22 cellular contexts compared by ENCODE assay signal in genomic region chr2:205017912-205018311, GRCh38.
DNase-seq lines count a peak whose midpoint lies in the region; ATAC-seq, FAIRE-seq and TF ChIP-seq lines count a peak whose summit lies in the region.
"Had no signal": no experiment of that assay in that cellular context is flagged by ENCODE, and none has a peak within 500 bp of the region (broad histone marks: within the 10 kb centered on the region; RNA-seq: fewer than 3 reads in every experiment).

No MANE protein-coding gene starts in this region.

- no peaks in the 10 kb centered on the region for H3K4me1 ChIP-seq in mammary epithelial cell (ENCODE audit: insufficient read depth, low read length)
- H3K4me1 ChIP-seq: BLaER1 had no signal

- CTCF ChIA-PET in mammary epithelial cell (lab: Charles Lee; ENCODE audit: low non-redundant PET), result no interaction called here

- no peak overlapping the region for H2AFZ ChIP-seq in mammary epithelial cell (ENCODE audit: low read depth, low read length)
- H2AFZ ChIP-seq: GM23338 had no signal

- H3K27ac ChIP-seq in substantia nigra (ENCODE audit: low read depth, low read length, poor library complexity, severe bottlenecking) (peak overlapping the region; percentile 85), mammary epithelial cell (ENCODE audit: insufficient read depth, low read depth, low read length) (no peak overlapping the region)
- H3K27ac ChIP-seq: 22Rv1, BLaER1, C4-2B had no signal

- no peak overlapping the region for H3K4me3 ChIP-seq in mammary epithelial cell (replicated peaks in 1 of 3; ENCODE audit: insufficient read depth in 1 of 3, low read depth in 2 of 3, low read length in 3 of 3)
- H3K4me3 ChIP-seq: BLaER1, GM23338 had no signal

- H3K27me3 ChIP-seq in mammary epithelial cell (ENCODE audit: insufficient read depth, low read length), result no peaks in the 10 kb centered on the region
- H3K27me3 ChIP-seq: BLaER1 had no signal

- H4K20me1 ChIP-seq in mammary epithelial cell (ENCODE audit: insufficient read depth, low read length), result no peaks in the 10 kb centered on the region
- H4K20me1 ChIP-seq: BLaER1 had no signal

- BruUV-seq in mammary epithelial cell (replicated peaks; lab: Mats Ljungman, UMichigan), result no TSS peak

- TF ChIP-seq CTCF in omental fat pad (IDR thresholded peaks at IDR 0.05) (no peak), mammary epithelial cell (conservative IDR thresholded peaks at IDR 0.05 in 1 of 2, IDR thresholded peaks at IDR 0.05 in 1 of 2; ENCODE audit: extremely low read depth in 1 of 2, insufficient read depth in 1 of 2, low read depth in 1 of 2, low read length in 2 of 2) (no peak)

- H3K9ac ChIP-seq in mammary epithelial cell (ENCODE audit: insufficient read depth, low read length), result no peak overlapping the region
- H3K9ac ChIP-seq: BLaER1 had no signal

- H3K4me2 ChIP-seq in mammary epithelial cell (ENCODE audit: insufficient read depth, low read depth, low read length), result no peak overlapping the region
- H3K4me2 ChIP-seq: BLaER1, GM23338 had no signal

- FAIRE-seq in colon (lab: Jason Lieb, UNC), result peak; percentile 71
- FAIRE-seq: A204.1, D721Med, G401.6, GM12892 had no signal

- H3K9me3 ChIP-seq in mammary epithelial cell (replicated peaks; ENCODE audit: insufficient read depth, low read length), result no peaks in the 10 kb centered on the region
- H3K9me3 ChIP-seq: BLaER1 had no signal

- WGBS in mammary epithelial cell (ENCODE audit: low coverage, missing lambda C conversion rate), result 89% methylated on average over 1 of the region's 1 CpG

- dilution Hi-C loops in mammary epithelial cell (cut with HindIII; ENCODE audit: low sequenced_read_pairs), result no loop called here

- H3K36me3 ChIP-seq in mammary epithelial cell (ENCODE audit: insufficient read depth, low read length), result no peaks in the 10 kb centered on the region
- H3K36me3 ChIP-seq: BLaER1 had no signal

- ATAC-seq in left colon, result peak; percentile 96
- ATAC-seq in omental fat pad (ENCODE audit: low FRiP score), result no peak
- ATAC-seq: GM23338, HCT116 had no signal

- peak; percentile 64 for DNase-seq in DMS53 (lab: John Stamatoyannopoulos, UW)
- DNase-seq in DMS53 treated with DMSO at 0.1 percent for 48 hours (lab: John Stamatoyannopoulos, UW; ENCODE audit: unreplicated experiment), result no peak
- no peak for DNase-seq in left colon
- DNase-seq in substantia nigra (lab: John Stamatoyannopoulos, UW), result no peak
- no peak for DNase-seq in SKM-1 (lab: John Stamatoyannopoulos, UW; ENCODE audit: unreplicated experiment)
- no peak for DNase-seq in omental fat pad (ENCODE audit: low spot score)
- no peak for DNase-seq in mammary epithelial cell
- DNase-seq: CD4-positive, alpha-beta T cell; CD8-positive, alpha-beta memory T cell; DMS 273 treated with DMSO at 0.1 percent for 48 hours; DND-41; H9 had no signal

- intact Hi-C loops in left colon (cut with DNase I, micrococcal nuclease) (no loop called here), mammary epithelial cell (cut with micrococcal nuclease) (no loop called here)

- in situ Hi-C loops in mammary epithelial cell (cut with MboI; ENCODE audit: low sequenced_read_pairs in 2 of 2), result no loop called here

- no peaks in the 10 kb centered on the region for H3K79me2 ChIP-seq in mammary epithelial cell (ENCODE audit: insufficient read depth, low read length)
